ENCODE assay signal across 1 cellular context in genomic region chr1:186738896-186739295, GRCh38.
TF ChIP-seq lines count a peak whose summit lies in the region.

No MANE protein-coding gene starts in this region.

TF ChIP-seq in WTC11, 78 proteins besides CTCF, POLR2A, EP300 and RAD21 (continued from another document):
- TF ChIP-seq ERG (CRISPR knock-in tag; IDR thresholded peaks at IDR 0.05) (no peak), RORB (CRISPR knock-in tag; IDR thresholded peaks at IDR 0.05) (no peak), CREM (CRISPR knock-in tag; IDR thresholded peaks at IDR 0.05) (no peak), ZNF416 (CRISPR knock-in tag; IDR thresholded peaks at IDR 0.05) (no peak), ZNF423 (CRISPR knock-in tag; IDR thresholded peaks at IDR 0.05) (no peak)
- TF ChIP-seq, protein P1, sequence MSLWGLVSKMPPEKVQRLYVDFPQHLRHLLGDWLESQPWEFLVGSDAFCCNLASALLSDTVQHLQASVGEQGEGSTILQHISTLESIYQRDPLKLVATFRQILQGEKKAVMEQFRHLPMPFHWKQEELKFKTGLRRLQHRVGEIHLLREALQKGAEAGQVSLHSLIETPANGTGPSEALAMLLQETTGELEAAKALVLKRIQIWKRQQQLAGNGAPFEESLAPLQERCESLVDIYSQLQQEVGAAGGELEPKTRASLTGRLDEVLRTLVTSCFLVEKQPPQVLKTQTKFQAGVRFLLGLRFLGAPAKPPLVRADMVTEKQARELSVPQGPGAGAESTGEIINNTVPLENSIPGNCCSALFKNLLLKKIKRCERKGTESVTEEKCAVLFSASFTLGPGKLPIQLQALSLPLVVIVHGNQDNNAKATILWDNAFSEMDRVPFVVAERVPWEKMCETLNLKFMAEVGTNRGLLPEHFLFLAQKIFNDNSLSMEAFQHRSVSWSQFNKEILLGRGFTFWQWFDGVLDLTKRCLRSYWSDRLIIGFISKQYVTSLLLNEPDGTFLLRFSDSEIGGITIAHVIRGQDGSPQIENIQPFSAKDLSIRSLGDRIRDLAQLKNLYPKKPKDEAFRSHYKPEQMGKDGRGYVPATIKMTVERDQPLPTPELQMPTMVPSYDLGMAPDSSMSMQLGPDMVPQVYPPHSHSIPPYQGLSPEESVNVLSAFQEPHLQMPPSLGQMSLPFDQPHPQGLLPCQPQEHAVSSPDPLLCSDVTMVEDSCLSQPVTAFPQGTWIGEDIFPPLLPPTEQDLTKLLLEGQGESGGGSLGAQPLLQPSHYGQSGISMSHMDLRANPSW (CRISPR knock-in tag; conservative IDR thresholded peaks at IDR 0.05; ENCODE audit: low read depth): no peak
- TF ChIP-seq, protein P2, sequence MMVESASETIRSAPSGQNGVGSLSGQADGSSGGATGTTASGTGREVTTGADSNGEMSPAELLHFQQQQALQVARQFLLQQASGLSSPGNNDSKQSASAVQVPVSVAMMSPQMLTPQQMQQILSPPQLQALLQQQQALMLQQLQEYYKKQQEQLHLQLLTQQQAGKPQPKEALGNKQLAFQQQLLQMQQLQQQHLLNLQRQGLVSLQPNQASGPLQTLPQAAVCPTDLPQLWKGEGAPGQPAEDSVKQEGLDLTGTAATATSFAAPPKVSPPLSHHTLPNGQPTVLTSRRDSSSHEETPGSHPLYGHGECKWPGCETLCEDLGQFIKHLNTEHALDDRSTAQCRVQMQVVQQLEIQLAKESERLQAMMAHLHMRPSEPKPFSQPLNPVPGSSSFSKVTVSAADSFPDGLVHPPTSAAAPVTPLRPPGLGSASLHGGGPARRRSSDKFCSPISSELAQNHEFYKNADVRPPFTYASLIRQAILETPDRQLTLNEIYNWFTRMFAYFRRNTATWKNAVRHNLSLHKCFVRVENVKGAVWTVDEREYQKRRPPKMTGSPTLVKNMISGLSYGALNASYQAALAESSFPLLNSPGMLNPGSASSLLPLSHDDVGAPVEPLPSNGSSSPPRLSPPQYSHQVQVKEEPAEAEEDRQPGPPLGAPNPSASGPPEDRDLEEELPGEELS (CRISPR knock-in tag; IDR thresholded peaks at IDR 0.05): no peak
- TF ChIP-seq, protein P3, sequence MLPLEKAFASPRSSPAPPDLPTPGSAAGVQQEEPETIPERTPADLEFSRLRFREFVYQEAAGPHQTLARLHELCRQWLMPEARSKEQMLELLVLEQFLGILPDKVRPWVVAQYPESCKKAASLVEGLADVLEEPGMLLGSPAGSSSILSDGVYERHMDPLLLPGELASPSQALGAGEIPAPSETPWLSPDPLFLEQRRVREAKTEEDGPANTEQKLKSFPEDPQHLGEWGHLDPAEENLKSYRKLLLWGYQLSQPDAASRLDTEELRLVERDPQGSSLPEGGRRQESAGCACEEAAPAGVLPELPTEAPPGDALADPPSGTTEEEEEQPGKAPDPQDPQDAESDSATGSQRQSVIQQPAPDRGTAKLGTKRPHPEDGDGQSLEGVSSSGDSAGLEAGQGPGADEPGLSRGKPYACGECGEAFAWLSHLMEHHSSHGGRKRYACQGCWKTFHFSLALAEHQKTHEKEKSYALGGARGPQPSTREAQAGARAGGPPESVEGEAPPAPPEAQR (CRISPR knock-in tag; IDR thresholded peaks at IDR 0.05): no peak
